Comparison of ENCODE assay signal across 9 cellular contexts in genomic region chr9:42223230-42223629, GRCh38. TPM values are rescaled to one million over a fixed set of nuclear protein-coding genes. Genes with fewer than 3 reads are reported as not detected.
"Had no signal": no experiment of that assay in that cellular context is flagged by ENCODE, and none has a peak within 500 bp of the region (broad histone marks: within the 10 kb centered on the region; RNA-seq: fewer than 3 reads in every experiment).

No MANE protein-coding gene starts in this region.

RNA-seq across cellular contexts. Expression of gene SPATA31A6, which starts 39.8 kb away (rescaled TPM):
- total RNA-seq: activated B cell treated with CpG ODN at 0.5 μM for 24 hours; activated CD4-positive, alpha-beta memory T cell treated with anti-CD3 and anti-CD28 coated beads for 36 hours; activated naive CD4-positive, alpha-beta T cell treated with anti-CD3 and anti-CD28 coated beads for 36 hours; activated naive CD4-positive, alpha-beta T cell treated with anti-CD3 and anti-CD28 coated beads, Interleukin-2, amount 50 U/mL, for 72 hours; activated T-cell treated with anti-CD3 and anti-CD28 coated beads, Interleukin-2, amount 50 U/mL, for 4 hours; activated T-helper 1 cell treated with anti-CD3 and anti-CD28 coated beads, Interleukin-12 subunit alpha, Interleukin-12 subunit beta, Interleukin-2, Interleukin-4 antibody, amounts not matched to agents 30 ng/mL and 10 ng/mL and 1 ng/mL, durations not matched to agents 14 hours and 24 hours and 36 hours; adrenal gland; breast epithelium; SJSA1 had no signal
- polyA plus RNA-seq: adrenal gland had no signal
